ENCODE assay signal across 1 cellular context in genomic region chr11:65095974-65096806, GRCh38.
A peak's percentile ranks its signal among the peaks of the same experiment; 100 is the strongest.
TF ChIP-seq lines count a peak whose summit lies in the region.

Gene VPS51, plus strand, starts transcription at chr11:65096214. Its CDS starts 37 bp downstream, at chr11:65096251.

TF ChIP-seq in HEK293, 187 proteins besides CTCF, POLR2A, EP300 and RAD21 (continued from another document and continues in another):
- TF ChIP-seq, protein P1, sequence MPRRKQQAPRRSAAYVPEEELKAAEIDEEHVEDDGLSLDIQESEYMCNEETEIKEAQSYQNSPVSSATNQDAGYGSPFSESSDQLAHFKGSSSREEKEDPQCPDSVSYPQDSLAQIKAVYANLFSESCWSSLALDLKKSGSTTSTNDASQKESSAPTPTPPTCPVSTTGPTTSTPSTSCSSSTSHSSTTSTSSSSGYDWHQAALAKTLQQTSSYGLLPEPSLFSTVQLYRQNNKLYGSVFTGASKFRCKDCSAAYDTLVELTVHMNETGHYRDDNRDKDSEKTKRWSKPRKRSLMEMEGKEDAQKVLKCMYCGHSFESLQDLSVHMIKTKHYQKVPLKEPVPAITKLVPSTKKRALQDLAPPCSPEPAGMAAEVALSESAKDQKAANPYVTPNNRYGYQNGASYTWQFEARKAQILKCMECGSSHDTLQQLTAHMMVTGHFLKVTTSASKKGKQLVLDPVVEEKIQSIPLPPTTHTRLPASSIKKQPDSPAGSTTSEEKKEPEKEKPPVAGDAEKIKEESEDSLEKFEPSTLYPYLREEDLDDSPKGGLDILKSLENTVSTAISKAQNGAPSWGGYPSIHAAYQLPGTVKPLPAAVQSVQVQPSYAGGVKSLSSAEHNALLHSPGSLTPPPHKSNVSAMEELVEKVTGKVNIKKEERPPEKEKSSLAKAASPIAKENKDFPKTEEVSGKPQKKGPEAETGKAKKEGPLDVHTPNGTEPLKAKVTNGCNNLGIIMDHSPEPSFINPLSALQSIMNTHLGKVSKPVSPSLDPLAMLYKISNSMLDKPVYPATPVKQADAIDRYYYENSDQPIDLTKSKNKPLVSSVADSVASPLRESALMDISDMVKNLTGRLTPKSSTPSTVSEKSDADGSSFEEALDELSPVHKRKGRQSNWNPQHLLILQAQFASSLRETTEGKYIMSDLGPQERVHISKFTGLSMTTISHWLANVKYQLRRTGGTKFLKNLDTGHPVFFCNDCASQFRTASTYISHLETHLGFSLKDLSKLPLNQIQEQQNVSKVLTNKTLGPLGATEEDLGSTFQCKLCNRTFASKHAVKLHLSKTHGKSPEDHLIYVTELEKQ (tag by site-specific recombination; IDR thresholded peaks at IDR 0.05; ENCODE audit: borderline replicate concordance) = 0 out of 2 replicates have a peak, but pooled peaks have one; percentile 78
- TF ChIP-seq, protein P2, sequence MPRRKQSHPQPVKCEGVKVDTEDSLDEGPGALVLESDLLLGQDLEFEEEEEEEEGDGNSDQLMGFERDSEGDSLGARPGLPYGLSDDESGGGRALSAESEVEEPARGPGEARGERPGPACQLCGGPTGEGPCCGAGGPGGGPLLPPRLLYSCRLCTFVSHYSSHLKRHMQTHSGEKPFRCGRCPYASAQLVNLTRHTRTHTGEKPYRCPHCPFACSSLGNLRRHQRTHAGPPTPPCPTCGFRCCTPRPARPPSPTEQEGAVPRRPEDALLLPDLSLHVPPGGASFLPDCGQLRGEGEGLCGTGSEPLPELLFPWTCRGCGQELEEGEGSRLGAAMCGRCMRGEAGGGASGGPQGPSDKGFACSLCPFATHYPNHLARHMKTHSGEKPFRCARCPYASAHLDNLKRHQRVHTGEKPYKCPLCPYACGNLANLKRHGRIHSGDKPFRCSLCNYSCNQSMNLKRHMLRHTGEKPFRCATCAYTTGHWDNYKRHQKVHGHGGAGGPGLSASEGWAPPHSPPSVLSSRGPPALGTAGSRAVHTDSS (tag by site-specific recombination; IDR thresholded peaks at IDR 0.05) = peak; percentile 56
- no peak for TF ChIP-seq ZNF280C (tag by site-specific recombination; IDR thresholded peaks at IDR 0.05)
- TF ChIP-seq ZNF433 (tag by site-specific recombination; IDR thresholded peaks at IDR 0.05; ENCODE audit: low read depth) = no peak
- no peak for TF ChIP-seq ZNF423 (tag by site-specific recombination; IDR thresholded peaks at IDR 0.05)
- 0 out of 2 replicates have a peak, but pooled peaks have one; percentile 62 for TF ChIP-seq ZFP37 (tag by site-specific recombination; IDR thresholded peaks at IDR 0.05)
- TF ChIP-seq ZNF623 (tag by site-specific recombination; IDR thresholded peaks at IDR 0.05) = no peak; the same call in 1 of the 2 replicates
- TF ChIP-seq ZNF274 (IDR thresholded peaks at IDR 0.05; ENCODE audit: low read length) = no peak
- no peak for TF ChIP-seq ZNF274 (tag by site-specific recombination; IDR thresholded peaks at IDR 0.05; ENCODE audit: borderline replicate concordance)
- no peak for TF ChIP-seq ZNF202 (tag by site-specific recombination; IDR thresholded peaks at IDR 0.05; ENCODE audit: borderline replicate concordance)
- TF ChIP-seq ZNF391 (tag by site-specific recombination; IDR thresholded peaks at IDR 0.05; ENCODE audit: borderline replicate concordance, low read depth) = peak; percentile 98
- no peak for TF ChIP-seq ZNF48 (tag by site-specific recombination; IDR thresholded peaks at IDR 0.05)
- TF ChIP-seq GLI2 (tag by site-specific recombination; IDR thresholded peaks at IDR 0.05; ENCODE audit: borderline replicate concordance, low read depth) = no peak
- TF ChIP-seq, protein P3, sequence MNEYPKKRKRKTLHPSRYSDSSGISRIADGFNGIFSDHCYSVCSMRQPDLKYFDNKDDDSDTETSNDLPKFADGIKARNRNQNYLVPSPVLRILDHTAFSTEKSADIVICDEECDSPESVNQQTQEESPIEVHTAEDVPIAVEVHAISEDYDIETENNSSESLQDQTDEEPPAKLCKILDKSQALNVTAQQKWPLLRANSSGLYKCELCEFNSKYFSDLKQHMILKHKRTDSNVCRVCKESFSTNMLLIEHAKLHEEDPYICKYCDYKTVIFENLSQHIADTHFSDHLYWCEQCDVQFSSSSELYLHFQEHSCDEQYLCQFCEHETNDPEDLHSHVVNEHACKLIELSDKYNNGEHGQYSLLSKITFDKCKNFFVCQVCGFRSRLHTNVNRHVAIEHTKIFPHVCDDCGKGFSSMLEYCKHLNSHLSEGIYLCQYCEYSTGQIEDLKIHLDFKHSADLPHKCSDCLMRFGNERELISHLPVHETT (tag by site-specific recombination; IDR thresholded peaks at IDR 0.05) = peak; percentile 100
- TF ChIP-seq, protein P4, sequence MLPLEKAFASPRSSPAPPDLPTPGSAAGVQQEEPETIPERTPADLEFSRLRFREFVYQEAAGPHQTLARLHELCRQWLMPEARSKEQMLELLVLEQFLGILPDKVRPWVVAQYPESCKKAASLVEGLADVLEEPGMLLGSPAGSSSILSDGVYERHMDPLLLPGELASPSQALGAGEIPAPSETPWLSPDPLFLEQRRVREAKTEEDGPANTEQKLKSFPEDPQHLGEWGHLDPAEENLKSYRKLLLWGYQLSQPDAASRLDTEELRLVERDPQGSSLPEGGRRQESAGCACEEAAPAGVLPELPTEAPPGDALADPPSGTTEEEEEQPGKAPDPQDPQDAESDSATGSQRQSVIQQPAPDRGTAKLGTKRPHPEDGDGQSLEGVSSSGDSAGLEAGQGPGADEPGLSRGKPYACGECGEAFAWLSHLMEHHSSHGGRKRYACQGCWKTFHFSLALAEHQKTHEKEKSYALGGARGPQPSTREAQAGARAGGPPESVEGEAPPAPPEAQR (tag by site-specific recombination; IDR thresholded peaks at IDR 0.05) = peak; percentile 80; the same call in 1 of the 2 replicates
- no peak for TF ChIP-seq SETDB1 (IDR thresholded peaks at IDR 0.05; ENCODE audit: insufficient read length, low read length)
- peak; percentile 82 for TF ChIP-seq ZNF629 (tag by site-specific recombination; IDR thresholded peaks at IDR 0.05)
- TF ChIP-seq, protein P5, sequence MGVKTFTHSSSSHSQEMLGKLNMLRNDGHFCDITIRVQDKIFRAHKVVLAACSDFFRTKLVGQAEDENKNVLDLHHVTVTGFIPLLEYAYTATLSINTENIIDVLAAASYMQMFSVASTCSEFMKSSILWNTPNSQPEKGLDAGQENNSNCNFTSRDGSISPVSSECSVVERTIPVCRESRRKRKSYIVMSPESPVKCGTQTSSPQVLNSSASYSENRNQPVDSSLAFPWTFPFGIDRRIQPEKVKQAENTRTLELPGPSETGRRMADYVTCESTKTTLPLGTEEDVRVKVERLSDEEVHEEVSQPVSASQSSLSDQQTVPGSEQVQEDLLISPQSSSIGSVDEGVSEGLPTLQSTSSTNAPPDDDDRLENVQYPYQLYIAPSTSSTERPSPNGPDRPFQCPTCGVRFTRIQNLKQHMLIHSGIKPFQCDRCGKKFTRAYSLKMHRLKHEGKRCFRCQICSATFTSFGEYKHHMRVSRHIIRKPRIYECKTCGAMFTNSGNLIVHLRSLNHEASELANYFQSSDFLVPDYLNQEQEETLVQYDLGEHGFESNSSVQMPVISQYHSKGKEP (tag by site-specific recombination; IDR thresholded peaks at IDR 0.05) = peak; percentile 90
- TF ChIP-seq ZNF324 (tag by site-specific recombination; IDR thresholded peaks at IDR 0.05) = peak; percentile 98
- peak; percentile 90 for TF ChIP-seq ZNF24 (tag by site-specific recombination; IDR thresholded peaks at IDR 0.05)
- peak; percentile 89 for TF ChIP-seq SP7 (tag by site-specific recombination; IDR thresholded peaks at IDR 0.05)
- peak; percentile 76 for TF ChIP-seq WT1 (tag by site-specific recombination; IDR thresholded peaks at IDR 0.05)
- TF ChIP-seq ZNF121 (tag by site-specific recombination; IDR thresholded peaks at IDR 0.05) = no peak
- TF ChIP-seq ZNF561 (tag by site-specific recombination; IDR thresholded peaks at IDR 0.05; ENCODE audit: borderline replicate concordance) = peak; percentile 98
- TF ChIP-seq ZIC2 (tag by site-specific recombination; IDR thresholded peaks at IDR 0.05) = peak; percentile 42; the same call in 1 of the 2 replicates
- peak; percentile 32; the same call in 1 of the 2 replicates for TF ChIP-seq GFI1B (tag by site-specific recombination; IDR thresholded peaks at IDR 0.05)
- TF ChIP-seq RBAK (tag by site-specific recombination; IDR thresholded peaks at IDR 0.05) = no peak
- TF ChIP-seq SCRT1 (tag by site-specific recombination; IDR thresholded peaks at IDR 0.05; ENCODE audit: borderline replicate concordance) = no peak
- no peak for TF ChIP-seq ZNF830 (tag by site-specific recombination; IDR thresholded peaks at IDR 0.05; ENCODE audit: low read depth)
- peak; percentile 71 for TF ChIP-seq ZBTB8A (tag by site-specific recombination; IDR thresholded peaks at IDR 0.05)
- peak; percentile 82 for TF ChIP-seq KLF1 (tag by site-specific recombination; IDR thresholded peaks at IDR 0.05)
- no peak; the same call in 1 of the 2 replicates for TF ChIP-seq ZNF626 (tag by site-specific recombination; IDR thresholded peaks at IDR 0.05)
- TF ChIP-seq TRIM28 (IDR thresholded peaks at IDR 0.05; ENCODE audit: borderline replicate concordance, low read length) = peak; percentile 39; the same call in 1 of the 2 replicates
- TF ChIP-seq REPIN1 (tag by site-specific recombination; IDR thresholded peaks at IDR 0.05; ENCODE audit: low read depth) = 0 out of 2 replicates have a peak, but pooled peaks have one; percentile 44
- peak; percentile 99 for TF ChIP-seq ZSCAN30 (tag by site-specific recombination; IDR thresholded peaks at IDR 0.05)
- TF ChIP-seq ZNF548 (tag by site-specific recombination; IDR thresholded peaks at IDR 0.05) = no peak
- peak; percentile 56; the same call in 1 of the 2 replicates for TF ChIP-seq MZF1 (tag by site-specific recombination; IDR thresholded peaks at IDR 0.05; ENCODE audit: borderline replicate concordance)
- TF ChIP-seq ZNF449 (tag by site-specific recombination; IDR thresholded peaks at IDR 0.05) = no peak
- TF ChIP-seq ZNF175 (tag by site-specific recombination; IDR thresholded peaks at IDR 0.05) = no peak
- TF ChIP-seq BCL11A (tag by site-specific recombination; IDR thresholded peaks at IDR 0.05; ENCODE audit: low read depth) = no peak
- TF ChIP-seq PATZ1 (tag by site-specific recombination; IDR thresholded peaks at IDR 0.05) = peak; percentile 73
- no peak for TF ChIP-seq ZNF214 (tag by site-specific recombination; IDR thresholded peaks at IDR 0.05; ENCODE audit: borderline replicate concordance)
- no peak for TF ChIP-seq ZNF174 (tag by site-specific recombination; IDR thresholded peaks at IDR 0.05)
- TF ChIP-seq ZNF335 (tag by site-specific recombination; conservative IDR thresholded peaks at IDR 0.05) = peak; percentile 65
- TF ChIP-seq, protein P6, sequence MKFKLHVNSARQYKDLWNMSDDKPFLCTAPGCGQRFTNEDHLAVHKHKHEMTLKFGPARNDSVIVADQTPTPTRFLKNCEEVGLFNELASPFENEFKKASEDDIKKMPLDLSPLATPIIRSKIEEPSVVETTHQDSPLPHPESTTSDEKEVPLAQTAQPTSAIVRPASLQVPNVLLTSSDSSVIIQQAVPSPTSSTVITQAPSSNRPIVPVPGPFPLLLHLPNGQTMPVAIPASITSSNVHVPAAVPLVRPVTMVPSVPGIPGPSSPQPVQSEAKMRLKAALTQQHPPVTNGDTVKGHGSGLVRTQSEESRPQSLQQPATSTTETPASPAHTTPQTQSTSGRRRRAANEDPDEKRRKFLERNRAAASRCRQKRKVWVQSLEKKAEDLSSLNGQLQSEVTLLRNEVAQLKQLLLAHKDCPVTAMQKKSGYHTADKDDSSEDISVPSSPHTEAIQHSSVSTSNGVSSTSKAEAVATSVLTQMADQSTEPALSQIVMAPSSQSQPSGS (tag by site-specific recombination; IDR thresholded peaks at IDR 0.05; ENCODE audit: low read depth) = 0 out of 2 replicates have a peak, but pooled peaks have one; percentile 25
- no peak for TF ChIP-seq ZNF701 (tag by site-specific recombination; IDR thresholded peaks at IDR 0.05)
